Comparison of ENCODE assay signal across 9 cellular contexts in genomic region chr2:101474752-101475384, GRCh38. TPM values are rescaled to one million over a fixed set of nuclear protein-coding genes. Genes with fewer than 3 reads are reported as not detected.
DNase-seq lines count a peak whose midpoint lies in the region; ATAC-seq and TF ChIP-seq lines count a peak whose summit lies in the region.
"Had no signal": no experiment of that assay in that cellular context is flagged by ENCODE, and none has a peak within 500 bp of the region (broad histone marks: within the 10 kb centered on the region; RNA-seq: fewer than 3 reads in every experiment).

Gene RFX8, minus strand, starts transcription at chr2:101475112. Its CDS starts 8,264 bp downstream, at chr2:101466848.

- H3K27ac ChIP-seq in breast epithelium (peak within 1 kb of the TSS; percentile 82 to 90), right lobe of liver (peak within 1 kb of the TSS in 1 of 3 donors; percentile 69)
- H3K27ac ChIP-seq: KMS-11 had no signal

- TF ChIP-seq POLR2A in breast epithelium (IDR thresholded peaks at IDR 0.05), result no peak
- no peak for TF ChIP-seq POLR2A in right lobe of liver (IDR thresholded peaks at IDR 0.05)

- H3K27me3 Mint-ChIP-seq in T-helper 17 cell, result no peaks in the 10 kb centered on the region

- intact Hi-C loops in breast epithelium (cut with DNase I; ENCODE audit: low total_unique reads) (no loop called here), right lobe of liver (cut with DNase I) (no loop called here)

- H3K9me3 ChIP-seq in T-helper 17 cell (ENCODE audit: control insufficient read depth, low read length, poor library complexity, severe bottlenecking) (no peaks in the 10 kb centered on the region), breast epithelium (no peaks in the 10 kb centered on the region), right lobe of liver (no peaks in the 10 kb centered on the region)

- H3K36me3 ChIP-seq in breast epithelium (no peaks in the 10 kb centered on the region), right lobe of liver (no peaks in the 10 kb centered on the region)

- H3K4me3 ChIP-seq in breast epithelium, result peak within 1 kb of the TSS; percentile 54 to 85 (median 64)
- peak within 1 kb of the TSS; percentile 44 to 49 (median 47) for H3K4me3 ChIP-seq in right lobe of liver

- H3K4me1 ChIP-seq in breast epithelium (no peaks in the 10 kb centered on the region), right lobe of liver (peaks cover 0 to 10% (median 0%) of the 10 kb centered on the region in 4 donors)

- TF ChIP-seq CTCF in breast epithelium (IDR thresholded peaks at IDR 0.05) (no peak), right lobe of liver (IDR thresholded peaks at IDR 0.05) (no peak)

- H3K4me3 Mint-ChIP-seq in T-helper 17 cell, result peak within 1 kb of the TSS; percentile 82

- DNase-seq in GM04503 (ENCODE audit: low read depth) (peak; percentile 85), T-helper 17 cell (peak in 1 of 3 donors; percentile 7), breast epithelium (ENCODE audit: low spot score in 2 of 2) (peak in 1 of 2 donors; percentile 19), right lobe of liver (no peak), D341Med (ENCODE audit: low spot score) (no peak), NCI-H187 treated with DMSO at 0.1 percent for 48 hours (lab: John Stamatoyannopoulos, UW) (no peak), A172 (ENCODE audit: low spot score) (no peak)
- DNase-seq in stimulated activated CD8-positive, alpha-beta memory T cell treated with anti-CD3 and anti-CD28 coated beads, Interleukin-12 subunit alpha, Interleukin-12 subunit beta, amount 100 ng/mL, for 4 hours (ENCODE audit: low read depth), result peak; percentile 19

- WGBS in right lobe of liver (ENCODE audit: insufficient coverage, low coverage, low lambda C conversion rate, missing lambda C conversion rate), result 34% methylated on average over 7 of the region's 18 CpGs

- H3K27ac Mint-ChIP-seq in T-helper 17 cell, result peak within 1 kb of the TSS; percentile 59

- H3K27me3 ChIP-seq in breast epithelium (no peaks in the 10 kb centered on the region), right lobe of liver (peaks cover 0 to 5% of the 10 kb centered on the region in 2 donors)

- peak; percentile 86 for ATAC-seq in T-helper 17 cell
- peak in 1 of 4 donors; percentile 55 for ATAC-seq in right lobe of liver

- H3K4me1 Mint-ChIP-seq in T-helper 17 cell, result peaks cover 11% of the 10 kb centered on the region

- no peaks in the 10 kb centered on the region for H3K36me3 Mint-ChIP-seq in T-helper 17 cell (ENCODE audit: low read depth)

RNA-seq across cellular contexts. Expression of gene RFX8, which starts in this region (rescaled TPM):
- total RNA-seq in T-helper 17 cell (under 1 TPM in 1 of 2 donors, not detected in 1; 0.44 TPM), breast epithelium (1 to 10 TPM in 2 of 3 donors, under 1 TPM in 1; 0.96 to 3.8 (median 2.3) TPM), right lobe of liver (not detected)
- total RNA-seq in A172 (2014; rRNA removed; shearing (Covaris generic)), result not detected in 2 replicates

Comparison
In these comparisons a context has a peak if more than half of its experiments do, and no peak if none do; other contexts are left out.
1. Peak in ATAC-seq in T-helper 17 cell; RNA of the gene not detected or under 1 TPM.
2. DNase-seq: peak in GM04503 (single experiment) and stimulated activated CD8-positive, alpha-beta memory T cell treated with anti-CD3 and anti-CD28 coated beads, Interleukin-12 subunit alpha, Interleukin-12 subunit beta, amount 100 ng/mL, for 4 hours (single experiment); none in right lobe of liver (0 of 3), D341Med (single experiment), NCI-H187 treated with DMSO at 0.1 percent for 48 hours (single experiment) and A172 (single experiment).